In genomic region chr11:6474806-6475500, GRCh38 we compare ENCODE assay signal across 8 cellular contexts. TPM values are rescaled to one million over a fixed set of nuclear protein-coding genes. Genes with fewer than 3 reads are reported as not detected.
DNase-seq lines count a peak whose midpoint lies in the region; ATAC-seq and TF ChIP-seq lines count a peak whose summit lies in the region.

No MANE protein-coding gene starts in this region.

- H3K4me3 ChIP-seq in GM23338 (peak overlapping the region; percentile 93), Peyer's patch (peak overlapping the region in 1 of 4 donors; percentile 91), esophagus (ENCODE audit: low read depth in 1 of 2, low read length in 2 of 2) (no peak overlapping the region), neuronal stem cell (ENCODE audit: low read length in 2 of 2) (no peak overlapping the region)

- no peak overlapping the region for H2BK5ac ChIP-seq in neuronal stem cell (ENCODE audit: low read length)

- H2AFZ ChIP-seq in GM23338 (0 out of 2 replicates have a peak overlapping the region, but pooled peaks have one; percentile 25), neuronal stem cell (ENCODE audit: low read length) (no peak overlapping the region)

- H2BK12ac ChIP-seq in neuronal stem cell (ENCODE audit: low read length): no peak overlapping the region

- no peaks in the 10 kb centered on the region; the same call in 2 of the 3 replicates for H3K9me3 Mint-ChIP-seq in GM23338
- H3K9me3 Mint-ChIP-seq in progenitor cell of endocrine pancreas (ENCODE audit: low read depth): no peaks in the 10 kb centered on the region

- peaks cover 22% of the 10 kb centered on the region for H3K4me1 ChIP-seq in GM23338 (ENCODE audit: insufficient read depth)
- peaks cover 0 to 43% (median 8%) of the 10 kb centered on the region in 4 donors for H3K4me1 ChIP-seq in Peyer's patch
- H3K4me1 ChIP-seq in esophagus (ENCODE audit: control insufficient read depth in 2 of 2, insufficient read depth in 2 of 2, low read length in 1 of 2): peaks cover 0 to 5% of the 10 kb centered on the region in 2 donors
- H3K4me1 ChIP-seq in neuronal stem cell (ENCODE audit: control insufficient read depth in 2 of 2, insufficient read depth in 1 of 2, low read depth in 1 of 2, low read length in 2 of 2): peaks cover 2 to 9% of the 10 kb centered on the region in 2 donors

- DNase-seq in GM23338 (ENCODE audit: low spot score) (peak; percentile 41), Peyer's patch (no peak), progenitor cell of endocrine pancreas (ENCODE audit: low spot score, unreplicated experiment) (no peak), neuronal stem cell (ENCODE audit: low spot score) (no peak), activated gamma-delta T cell treated with Interleukin-2 at 50 U/mL for 16 hours (no peak)
- no peak for DNase-seq in activated effector memory CD4-positive, alpha-beta T cell treated with Interleukin-2 at 50 U/mL for 16 hours

- H4K8ac ChIP-seq in neuronal stem cell (ENCODE audit: low read depth, low read length): no peak overlapping the region

- H3K4me3 Mint-ChIP-seq in GM23338 (peak overlapping the region; percentile 74), progenitor cell of endocrine pancreas (ENCODE audit: low read depth) (peak overlapping the region; percentile 82)

- H3K27ac Mint-ChIP-seq in GM23338 (peak overlapping the region; percentile 61; the same call in 1 of the 2 replicates), progenitor cell of endocrine pancreas (no peak overlapping the region)

- no peak for TF ChIP-seq CTCF in GM23338 (conservative IDR thresholded peaks at IDR 0.05; ENCODE audit: low read depth in 2 of 2)
- TF ChIP-seq CTCF in Peyer's patch (IDR thresholded peaks at IDR 0.05): no peak
- no peak for TF ChIP-seq CTCF in progenitor cell of endocrine pancreas (IDR thresholded peaks at IDR 0.05; ENCODE audit: unreplicated experiment)

- H3K9me3 ChIP-seq in Peyer's patch: no peaks in the 10 kb centered on the region
- no peaks in the 10 kb centered on the region for H3K9me3 ChIP-seq in esophagus (ENCODE audit: control insufficient read depth in 2 of 2, insufficient read depth in 1 of 2, low read depth in 1 of 2, low read length in 1 of 2)
- H3K9me3 ChIP-seq in neuronal stem cell (replicated peaks in 1 of 2; ENCODE audit: control insufficient read depth in 2 of 2, insufficient read depth in 1 of 2, low read depth in 1 of 2, low read length in 2 of 2): no peaks in the 10 kb centered on the region

- H3K79me1 ChIP-seq in neuronal stem cell (ENCODE audit: low read depth, low read length): peaks cover 5% of the 10 kb centered on the region

- H2AK5ac ChIP-seq in neuronal stem cell (ENCODE audit: low read depth, low read length): no peak overlapping the region

- no peak overlapping the region for H2BK120ac ChIP-seq in neuronal stem cell (ENCODE audit: low read depth, low read length)

- H3K36me3 Mint-ChIP-seq in GM23338 (ENCODE audit: low read depth) (peaks cover 36% of the 10 kb centered on the region), progenitor cell of endocrine pancreas (ENCODE audit: insufficient read depth) (peaks cover 12% of the 10 kb centered on the region)

- TF ChIP-seq POLR2A in Peyer's patch (IDR thresholded peaks at IDR 0.05): no peak

- no peaks in the 10 kb centered on the region for H3K9me2 ChIP-seq in GM23338 (ENCODE audit: insufficient read depth)

- H3K4ac ChIP-seq in neuronal stem cell (ENCODE audit: low read length): no peak overlapping the region

- no peak overlapping the region for H2BK15ac ChIP-seq in neuronal stem cell (ENCODE audit: low read length)

- H3K14ac ChIP-seq in neuronal stem cell (ENCODE audit: low read length): no peak overlapping the region

- peak overlapping the region; percentile 91; the same call in 1 of the 2 replicates for H3K27ac ChIP-seq in GM23338 (ENCODE audit: low read depth)
- H3K27ac ChIP-seq in Peyer's patch: peak overlapping the region; percentile 81 to 99 (median 94)
- H3K27ac ChIP-seq in esophagus (ENCODE audit: low read depth in 2 of 2, low read length in 1 of 2): peak overlapping the region; percentile 17 to 89
- no peak overlapping the region for H3K27ac ChIP-seq in neuronal stem cell (replicated peaks; ENCODE audit: low read length)

- H3K4me2 ChIP-seq in GM23338 (peak overlapping the region; percentile 82), neuronal stem cell (ENCODE audit: insufficient read depth, low read length, poor library complexity, severe bottlenecking) (no peak overlapping the region)

- H3K27me3 Mint-ChIP-seq in GM23338 (ENCODE audit: insufficient read depth, low read depth, poor library complexity) (peaks cover 18% of the 10 kb centered on the region), progenitor cell of endocrine pancreas (peaks cover 10% of the 10 kb centered on the region)

- 0 out of 2 replicates have a peak, but pooled peaks cover 15% of the 10 kb centered on the region for H3F3A ChIP-seq in GM23338 (replicated peaks; ENCODE audit: low read depth)

- H3K18ac ChIP-seq in neuronal stem cell (ENCODE audit: low read length): no peak overlapping the region

- no peak overlapping the region for H3K9ac ChIP-seq in neuronal stem cell (ENCODE audit: low read depth, low read length, poor library complexity)

- no peak overlapping the region for H4K91ac ChIP-seq in neuronal stem cell (ENCODE audit: low read depth, low read length, poor library complexity)

- H3K4me1 Mint-ChIP-seq in GM23338 (peaks cover 32% of the 10 kb centered on the region), progenitor cell of endocrine pancreas (ENCODE audit: low read depth) (peaks cover 19% of the 10 kb centered on the region)

- 64 to 65% methylated on average over 3 of the region's 3 CpGs for WGBS in esophagus, 2 donors
- no CpG with 5 or more reads among the region's 3 CpGs for WGBS in neuronal stem cell (ENCODE audit: extremely low coverage in 2 of 2, insufficient read length in 2 of 2, insufficient replicate concordance in 1 of 2), 2 donors

- H3K79me2 ChIP-seq in GM23338 (replicated peaks; ENCODE audit: insufficient read depth): peaks cover 7% of the 10 kb centered on the region

- no peak overlapping the region for H3K23ac ChIP-seq in neuronal stem cell (ENCODE audit: low read depth, low read length, poor library complexity)

- peaks cover 4% of the 10 kb centered on the region for H4K20me1 ChIP-seq in GM23338 (replicated peaks; ENCODE audit: insufficient read depth)

- H3K27me3 ChIP-seq in GM23338 (ENCODE audit: insufficient read depth) (no peaks in the 10 kb centered on the region), Peyer's patch (no peaks in the 10 kb centered on the region), esophagus (ENCODE audit: control insufficient read depth in 1 of 2, insufficient read depth in 2 of 2, low read length in 2 of 2) (no peaks in the 10 kb centered on the region), neuronal stem cell (ENCODE audit: control insufficient read depth in 3 of 3, insufficient read depth in 3 of 3, low read depth in 1 of 3, low read length in 3 of 3) (no peaks in the 10 kb centered on the region)

- peak; percentile 14 for ATAC-seq in GM23338
- ATAC-seq in GM19395 (IDR thresholded peaks at IDR 0.05; ENCODE audit: unreplicated experiment): no peak

- H3K36me3 ChIP-seq in GM23338 (ENCODE audit: insufficient read depth) (peaks cover 4% of the 10 kb centered on the region; the same call in 1 of the 2 replicates), Peyer's patch (peaks cover 0 to 33% (median 0%) of the 10 kb centered on the region in 3 donors), esophagus (ENCODE audit: control insufficient read depth in 2 of 2, insufficient read depth in 2 of 2, low read length in 1 of 2) (peaks cover 10 to 22% of the 10 kb centered on the region in 2 donors), neuronal stem cell (replicated peaks in 1 of 2; ENCODE audit: control insufficient read depth in 2 of 2, insufficient read depth in 2 of 2, low read length in 2 of 2) (peaks cover 15 to 39% of the 10 kb centered on the region in 2 donors)

TF ChIP-seq in GM23338, 12 proteins besides CTCF, POLR2A, EP300 and RAD21 (continues in another document):
- TF ChIP-seq STAT1 (IDR thresholded peaks at IDR 0.05; ENCODE audit: unreplicated experiment) (no peak), ZNF114 (CRISPR knock-in tag; IDR thresholded peaks at IDR 0.05) (no peak), JUNB (IDR thresholded peaks at IDR 0.05; ENCODE audit: unreplicated experiment) (no peak)

RNA-seq across cellular contexts. Expression of gene TRIM3, which starts 1.2 kb away (rescaled TPM):
- total RNA-seq in GM23338 (2014; rRNA removed; shearing (Covaris generic)): 15.0 and 21.1 TPM in 2 replicates
- polyA plus RNA-seq in GM23338 (2016; fragmentation: Nextera tagmentation; extraction: Ambion mirVana): 7.3 and 7.9 TPM in 2 replicates
- total RNA-seq in Peyer's patch: 100 to 1,000 TPM in 3 of 4 donors, 10 to 100 TPM in 1; 21.5 to 159 (median 123) TPM
- polyA plus RNA-seq in esophagus: 1 to 10 TPM; 7.5 to 7.6 TPM
- total RNA-seq in progenitor cell of endocrine pancreas: 18.5 and 22.6 TPM in 2 replicates
- polyA plus RNA-seq in neuronal stem cell (2013, experiment 1 of 2): 11.0 TPM
- polyA plus RNA-seq in neuronal stem cell (2013, experiment 2 of 2): 10.0 TPM

RNA-seq across cellular contexts. Expression of gene ARFIP2, which starts 6.2 kb away (rescaled TPM):
- 61.5 and 65.4 TPM in 2 replicates for total RNA-seq in GM23338 (2014; rRNA removed; shearing (Covaris generic))
- 34.8 and 35.4 TPM in 2 replicates for polyA plus RNA-seq in GM23338 (2016; fragmentation: Nextera tagmentation; extraction: Ambion mirVana)
- total RNA-seq in Peyer's patch: 100 to 1,000 TPM; 104 to 140 (median 133) TPM
- polyA plus RNA-seq in esophagus: 10 to 100 TPM; 29.3 to 42.5 TPM
- 77.0 and 78.1 TPM in 2 replicates for total RNA-seq in progenitor cell of endocrine pancreas
- polyA plus RNA-seq in neuronal stem cell (2013, experiment 1 of 2): 29.5 TPM
- 27.5 TPM for polyA plus RNA-seq in neuronal stem cell (2013, experiment 2 of 2)

RNA-seq across cellular contexts. Expression of gene TIMM10B, which starts 6.3 kb away (rescaled TPM):
- 54.2 and 76.4 TPM in 2 replicates for total RNA-seq in GM23338 (2014; rRNA removed; shearing (Covaris generic))
- polyA plus RNA-seq in GM23338 (2016; fragmentation: Nextera tagmentation; extraction: Ambion mirVana) (25.0 and 30.8 TPM in 2 replicates), esophagus (10 to 100 TPM in 1 of 2 donors, 1 to 10 TPM in 1; 7.9 to 15.9 TPM)
- total RNA-seq in Peyer's patch (10 to 100 TPM; 57.1 to 73.3 (median 66.6) TPM), progenitor cell of endocrine pancreas (34.2 and 37.5 TPM in 2 replicates)
- 33.0 TPM for polyA plus RNA-seq in neuronal stem cell (2013, experiment 1 of 2)
- 33.9 TPM for polyA plus RNA-seq in neuronal stem cell (2013, experiment 2 of 2)

RNA-seq across cellular contexts. Expression of gene DNHD1, which starts 22.1 kb away (rescaled TPM):
- total RNA-seq in GM23338 (2014; rRNA removed; shearing (Covaris generic)): 7.2 and 9.6 TPM in 2 replicates
- 2.5 and 3.6 TPM in 2 replicates for polyA plus RNA-seq in GM23338 (2016; fragmentation: Nextera tagmentation; extraction: Ambion mirVana)
- total RNA-seq in Peyer's patch: 10 to 100 TPM; 23.5 to 64.4 (median 52.0) TPM
- 1 to 10 TPM; 2.0 to 7.2 TPM for polyA plus RNA-seq in esophagus
- 7.0 and 7.7 TPM in 2 replicates for total RNA-seq in progenitor cell of endocrine pancreas
- 4.4 TPM for polyA plus RNA-seq in neuronal stem cell (2013, experiment 1 of 2)
- 5.0 TPM for polyA plus RNA-seq in neuronal stem cell (2013, experiment 2 of 2)

RNA-seq across cellular contexts. Expression of gene HPX, which starts 34.2 kb away (rescaled TPM):
- 0.50 and 0.63 TPM in 2 replicates for total RNA-seq in GM23338 (2014; rRNA removed; shearing (Covaris generic))
- 0.47 and 0.71 TPM in 2 replicates for polyA plus RNA-seq in GM23338 (2016; fragmentation: Nextera tagmentation; extraction: Ambion mirVana)
- 10 to 100 TPM in 1 of 4 donors, 1 to 10 TPM in 2, not detected in 1; 2.2 to 10.1 (median 5.3) TPM for total RNA-seq in Peyer's patch
- polyA plus RNA-seq in esophagus: under 1 TPM; 0.26 to 0.55 TPM
- total RNA-seq in progenitor cell of endocrine pancreas: 2.5 and 6.1 TPM in 2 replicates
- polyA plus RNA-seq in neuronal stem cell (2013, experiment 1 of 2): 0.84 TPM
- polyA plus RNA-seq in neuronal stem cell (2013, experiment 2 of 2): 0.71 TPM
